Comparison of ENCODE assay signal across 15 cellular contexts in genomic region chr1:25565626-25566025, GRCh38. TPM values are rescaled to one million over a fixed set of nuclear protein-coding genes. Genes with fewer than 3 reads are reported as not detected.
DNase-seq lines count a peak whose midpoint lies in the region; ATAC-seq and TF ChIP-seq lines count a peak whose summit lies in the region.
"Had no signal": no experiment of that assay in that cellular context is flagged by ENCODE, and none has a peak within 500 bp of the region (broad histone marks: within the 10 kb centered on the region; RNA-seq: fewer than 3 reads in every experiment).

No MANE protein-coding gene starts in this region.

- H3K27ac ChIP-seq in CD4-positive, alpha-beta memory T cell (ENCODE audit: low read depth, low read length), result peak overlapping the region; percentile 66
- H3K27ac ChIP-seq in OCI-LY7 (ENCODE audit: low read depth, low read length, poor library complexity, severe bottlenecking), result peak overlapping the region; percentile 75
- peak overlapping the region; percentile 76 to 91 (median 86) for H3K27ac ChIP-seq in sigmoid colon
- H3K27ac ChIP-seq: brain microvascular endothelial cell had no signal

- H3K4me1 Mint-ChIP-seq in CD4-positive, alpha-beta memory T cell, result peaks cover 44 to 96% (median 66%) of the 10 kb centered on the region in 4 donors

- CTCF ChIA-PET in CD4-positive, alpha-beta memory T cell (lab: Charles Lee; ENCODE audit: partially characterized antibody), result interaction anchor here (1.0 to 3.2 kb wide), 11 partner anchors 8 to 208 kb away, joined by 3 to 18 read pairs (median 10); partner anchors contain the start of gene LDLRAP1
- CTCF ChIA-PET in OCI-LY7 (lab: Charles Lee; ENCODE audit: unreplicated experiment), result interaction anchor here (0.6 to 2.1 kb wide), 6 partner anchors 12 to 333 kb away, joined by 3 to 23 read pairs (median 4); no protein-coding TSS in a partner anchor

- H3K79me2 ChIP-seq in OCI-LY7 (ENCODE audit: insufficient read depth, low read depth, low read length), result 0 out of 2 replicates have a peak, but pooled peaks cover 4% of the 10 kb centered on the region
- H3K79me2 ChIP-seq: hepatocyte had no signal

- no peak for DNase-seq in CD4-positive, alpha-beta memory T cell
- DNase-seq in OCI-LY7 (ENCODE audit: low spot score) (no peak), sigmoid colon (no peak), BE2C (no peak), DMS 273 (lab: John Stamatoyannopoulos, UW; ENCODE audit: unreplicated experiment) (no peak)
- DNase-seq: Caco-2, NCI-H1417 treated with DMSO at 0.1 percent for 48 hours, Right ventricle myocardium superior had no signal

- H3K27ac Mint-ChIP-seq in CD4-positive, alpha-beta memory T cell, result peak overlapping the region; percentile 75 to 97 (median 91)

- TF ChIP-seq CTCF in OCI-LY7 (conservative IDR thresholded peaks at IDR 0.05; ENCODE audit: low read length), result peak; percentile 25; the same call in 1 of the 2 replicates
- TF ChIP-seq CTCF in sigmoid colon (IDR thresholded peaks at IDR 0.05), result no peak
- TF ChIP-seq CTCF in BE2C (IDR thresholded peaks at IDR 0.05; ENCODE audit: low read depth, low read length), result no peak

- POLR2A ChIA-PET in CD4-positive, alpha-beta memory T cell (lab: Charles Lee; ENCODE audit: partially characterized antibody), result interaction anchor here (0.8 to 24.3 kb wide), 13 partner anchors 1 to 254 kb away, joined by 3 to 615 read pairs (median 6); partner anchors contain the start of genes LDLRAP1, MAN1C1 and MTFR1L
- POLR2A ChIA-PET in OCI-LY7 (lab: Charles Lee), result interaction anchor here (0.5 to 4.0 kb wide), 9 partner anchors 12 to 326 kb away, joined by 3 to 51 read pairs (median 3); no protein-coding TSS in a partner anchor

- no peaks in the 10 kb centered on the region for H3K9me2 ChIP-seq in OCI-LY7 (ENCODE audit: insufficient read depth, low read length)

- H3K36me3 Mint-ChIP-seq in CD4-positive, alpha-beta memory T cell, result peaks cover 46 to 71% of the 10 kb centered on the region in 2 donors

- H3K4me3 ChIP-seq in CD4-positive, alpha-beta memory T cell (ENCODE audit: low read length in 2 of 2), result no peak overlapping the region
- H3K4me3 ChIP-seq in OCI-LY7 (ENCODE audit: low read depth, low read length, poor library complexity, severe bottlenecking), result peak overlapping the region; percentile 42
- no peak overlapping the region for H3K4me3 ChIP-seq in endocrine pancreas (ENCODE audit: control insufficient read depth, insufficient read depth, low read length)
- H3K4me3 ChIP-seq in sigmoid colon, result no peak overlapping the region
- no peak overlapping the region for H3K4me3 ChIP-seq in BE2C (ENCODE audit: low read depth, low read length)
- H3K4me3 ChIP-seq: hepatocyte, lung had no signal

- peak overlapping the region; percentile 17; the same call in 1 of the 2 replicates for H2AFZ ChIP-seq in OCI-LY7 (ENCODE audit: low read length)
- H2AFZ ChIP-seq: hepatocyte had no signal

- H3K4me2 ChIP-seq in OCI-LY7 (ENCODE audit: low read length), result peak overlapping the region; percentile 77
- H3K4me2 ChIP-seq: hepatocyte had no signal

- H3K27me3 Mint-ChIP-seq in CD4-positive, alpha-beta memory T cell, result no peaks in the 10 kb centered on the region
- H3K27me3 Mint-ChIP-seq: IgD-negative memory B cell had no signal

- H3K36me3 ChIP-seq in CD4-positive, alpha-beta memory T cell (ENCODE audit: insufficient read depth, low read length), result peaks cover 31% of the 10 kb centered on the region
- peaks cover 13% of the 10 kb centered on the region; the same call in 1 of the 2 replicates for H3K36me3 ChIP-seq in OCI-LY7 (ENCODE audit: insufficient read depth, low read length)
- no peaks in the 10 kb centered on the region for H3K36me3 ChIP-seq in endocrine pancreas (ENCODE audit: control insufficient read depth, insufficient read depth, low read length)
- H3K36me3 ChIP-seq in sigmoid colon, result peaks cover 0 to 20% (median 2%) of the 10 kb centered on the region in 4 donors
- H3K36me3 ChIP-seq in BE2C, result no peaks in the 10 kb centered on the region

- ATAC-seq in GM21515 (IDR thresholded peaks at IDR 0.05; ENCODE audit: unreplicated experiment) (no peak), HG02981 (IDR thresholded peaks at IDR 0.05; ENCODE audit: unreplicated experiment) (no peak)

- intact Hi-C loops in CD4-positive, alpha-beta memory T cell (cut with micrococcal nuclease), result no loop called here
- intact Hi-C loops in OCI-LY7 (cut with micrococcal nuclease; ENCODE audit: unreplicated experiment), result loop anchor here (1.0 kb wide), 2 partner anchors 45 to 245 kb away; no protein-coding TSS in a partner anchor
- intact Hi-C loops in sigmoid colon (cut with DNase I), result loop anchor here (2.0 kb wide), 1 partner anchor 21 kb away; no protein-coding TSS in a partner anchor

- H3K27me3 ChIP-seq in CD4-positive, alpha-beta memory T cell (ENCODE audit: insufficient read depth, low read length), result no peaks in the 10 kb centered on the region
- no peaks in the 10 kb centered on the region for H3K27me3 ChIP-seq in endocrine pancreas (ENCODE audit: control insufficient read depth, insufficient read depth, low read length)
- no peaks in the 10 kb centered on the region for H3K27me3 ChIP-seq in sigmoid colon
- H3K27me3 ChIP-seq in BE2C, result no peaks in the 10 kb centered on the region
- H3K27me3 ChIP-seq: brain microvascular endothelial cell, hepatocyte had no signal

- H3K4me3 Mint-ChIP-seq in CD4-positive, alpha-beta memory T cell, result peak overlapping the region; percentile 79 to 99 (median 97)

- no peak for TF ChIP-seq EP300 in sigmoid colon (IDR thresholded peaks at IDR 0.05)

- BruUV-seq in OCI-LY7 (replicated peaks; lab: Mats Ljungman, UMichigan), result no TSS peak

- H3K9ac ChIP-seq in endocrine pancreas (ENCODE audit: control insufficient read depth, insufficient read depth, low read length), result peak overlapping the region; percentile 60

- no peaks in the 10 kb centered on the region for H3K9me3 Mint-ChIP-seq in CD4-positive, alpha-beta memory T cell
- H3K9me3 Mint-ChIP-seq: IgD-negative memory B cell had no signal

- peaks cover 88% of the 10 kb centered on the region for H3K4me1 ChIP-seq in CD4-positive, alpha-beta memory T cell (ENCODE audit: insufficient read depth, low read length)
- H3K4me1 ChIP-seq in OCI-LY7 (ENCODE audit: insufficient read depth, low read length, poor library complexity, severe bottlenecking) (peaks cover 73% of the 10 kb centered on the region), endocrine pancreas (ENCODE audit: control insufficient read depth, insufficient read depth, low read length) (no peaks in the 10 kb centered on the region), sigmoid colon (peaks cover 0 to 55% (median 41%) of the 10 kb centered on the region in 4 donors), BE2C (no peaks in the 10 kb centered on the region)

- WGBS in sigmoid colon, 2 donors, result 79 to 90% methylated on average over 8 of the region's 8 CpGs

- no peaks in the 10 kb centered on the region for H3K9me3 ChIP-seq in CD4-positive, alpha-beta memory T cell (ENCODE audit: control insufficient read depth in 1 of 2, low read length in 2 of 2)
- H3K9me3 ChIP-seq in OCI-LY7 (ENCODE audit: low read length) (no peaks in the 10 kb centered on the region), endocrine pancreas (ENCODE audit: control insufficient read depth, low read length) (no peaks in the 10 kb centered on the region), sigmoid colon (no peaks in the 10 kb centered on the region), BE2C (no peaks in the 10 kb centered on the region)
- H3K9me3 ChIP-seq: Caco-2 had no signal

- no peak for TF ChIP-seq POLR2A in sigmoid colon (IDR thresholded peaks at IDR 0.05)

- no peaks in the 10 kb centered on the region for H4K20me1 ChIP-seq in OCI-LY7 (ENCODE audit: insufficient read depth, low read length)

RNA-seq across cellular contexts. Expression of gene LDLRAP1, which starts 22.2 kb away (rescaled TPM):
- total RNA-seq in CD4-positive, alpha-beta memory T cell, result 100 to 1,000 TPM; 201 to 210 TPM
- 100 to 1,000 TPM; 233 to 306 TPM for polyA plus RNA-seq in CD4-positive, alpha-beta memory T cell
- total RNA-seq in OCI-LY7 (2014; rRNA removed; shearing (Covaris generic)), result 12.6 and 14.9 TPM in 2 replicates
- 30.3 and 36.2 TPM in 2 replicates for total RNA-seq in OCI-LY7 (2022)
- 10 to 100 TPM in 2 of 4 donors, 1 to 10 TPM in 2; 9.1 to 17.4 (median 10.3) TPM for total RNA-seq in sigmoid colon
- polyA plus RNA-seq in sigmoid colon, result 10 to 100 TPM; 25.9 to 35.8 (median 30.0) TPM
- 2.6 TPM for polyA plus RNA-seq in BE2C (2012; ENCODE audit: insufficient read depth, insufficient read length, low read depth)

RNA-seq across cellular contexts. Expression of gene MAN1C1, which starts 51.0 kb away (rescaled TPM):
- 10 to 100 TPM; 42.6 to 45.1 TPM for total RNA-seq in CD4-positive, alpha-beta memory T cell
- polyA plus RNA-seq in CD4-positive, alpha-beta memory T cell, result 10 to 100 TPM in 1 of 2 donors, 1 to 10 TPM in 1; 3.6 to 10.4 TPM
- 2.4 and 3.0 TPM in 2 replicates for total RNA-seq in OCI-LY7 (2014; rRNA removed; shearing (Covaris generic))
- total RNA-seq in OCI-LY7 (2022) (4.6 and 4.9 TPM in 2 replicates), sigmoid colon (10 to 100 TPM; 12.8 to 32.1 (median 22.9) TPM)
- 1 to 10 TPM in 2 of 3 donors, under 1 TPM in 1; 0.69 to 7.4 (median 3.6) TPM for polyA plus RNA-seq in sigmoid colon
- polyA plus RNA-seq in BE2C (2012; ENCODE audit: insufficient read depth, insufficient read length, low read depth), result 0.88 TPM

Comparison
In these comparisons a context has a peak if more than half of its experiments do, and no peak if none do; other contexts are left out.
1. RNA of gene LDLRAP1, which starts 22.2 kb away (total RNA-seq): 201 to 210 TPM in CD4-positive, alpha-beta memory T cell; 12.6 to 36.2 TPM in OCI-LY7 and 9.1 to 17.4 TPM in sigmoid colon; every median in the first group is over 4 times any median in the second.
2. Peak in every context shown above with its lines, with median percentiles within 50 percentile points of each other: H3K27ac ChIP-seq.